In genomic region chr2:113965228-113965627, GRCh38 we compare ENCODE assay signal across 9 cellular contexts.
"Had no signal": no experiment of that assay in that cellular context is flagged by ENCODE, and none has a peak within 500 bp of the region (broad histone marks: within the 10 kb centered on the region; RNA-seq: fewer than 3 reads in every experiment).

No MANE protein-coding gene starts in this region.

- H3K27ac ChIP-seq: breast epithelium, SK-N-MC had no signal

- H3K9me3 ChIP-seq: breast epithelium had no signal

- H3K4me3 ChIP-seq: breast epithelium, SK-N-MC had no signal

- H3K36me3 ChIP-seq: breast epithelium had no signal

- DNase-seq: activated CD4-positive, CD25-positive, alpha-beta regulatory T cell treated with anti-CD3 and anti-CD28 coated beads, Interleukin-2, amount 50 U/mL, for 72 hours; activated CD8-positive, alpha-beta memory T cell treated with anti-CD3 and anti-CD28 coated beads for 24 hours; activated naive CD4-positive, alpha-beta T cell treated with anti-CD3 and anti-CD28 coated beads, Interleukin-2, amount 10 ng/mL, durations not matched to agents 7 days and 5 days; aorta; caudate nucleus; NCI-H1048; NCI-H510A had no signal

- H3K4me1 ChIP-seq: breast epithelium had no signal

- H3K27me3 ChIP-seq: breast epithelium had no signal
